In genomic region chr22:36356708-36357694, GRCh38 we compare ENCODE assay signal across 9 cellular contexts. TPM values are rescaled to one million over a fixed set of nuclear protein-coding genes. Genes with fewer than 3 reads are reported as not detected.
A peak's percentile ranks its signal among the peaks of the same experiment; 100 is the strongest.
DNase-seq lines count a peak whose midpoint lies in the region; TF ChIP-seq lines count a peak whose summit lies in the region.
"Had no signal": no experiment of that assay in that cellular context is flagged by ENCODE, and none has a peak within 500 bp of the region (broad histone marks: within the 10 kb centered on the region; RNA-seq: fewer than 3 reads in every experiment).

No MANE protein-coding gene starts in this region.

- H3K36me3 ChIP-seq in mesendoderm (ENCODE audit: control insufficient read depth, insufficient read depth, low read length) = no peaks in the 10 kb centered on the region

- peak overlapping the region; percentile 22 for H3K56ac ChIP-seq in mesendoderm (ENCODE audit: low read length)

- H3K36me3 Mint-ChIP-seq in activated naive CD8-positive, alpha-beta T cell treated with anti-CD3 and anti-CD28 coated beads for 36 hours = peaks cover 51% of the 10 kb centered on the region
- H3K36me3 Mint-ChIP-seq in type B pancreatic cell = peaks cover 13% of the 10 kb centered on the region

- no peak overlapping the region for H4K5ac ChIP-seq in mesendoderm (ENCODE audit: low read length)

- TF ChIP-seq CTCF in type B pancreatic cell (conservative IDR thresholded peaks at IDR 0.05) = no peak

- no peaks in the 10 kb centered on the region for H3K27me3 ChIP-seq in mesendoderm (ENCODE audit: insufficient read depth, low read length, poor library complexity)

- H3K4me1 Mint-ChIP-seq in activated naive CD8-positive, alpha-beta T cell treated with anti-CD3 and anti-CD28 coated beads for 36 hours = peaks cover 89% of the 10 kb centered on the region
- peaks cover 66% of the 10 kb centered on the region for H3K4me1 Mint-ChIP-seq in type B pancreatic cell (ENCODE audit: unreplicated experiment)

- H3K4me3 ChIP-seq in mesendoderm (ENCODE audit: low read length) = no peak overlapping the region

- H3K79me1 ChIP-seq in mesendoderm (ENCODE audit: low read length) = peaks cover 21% of the 10 kb centered on the region

- no peak overlapping the region for H3K18ac ChIP-seq in mesendoderm (ENCODE audit: low read length)

- peak overlapping the region; percentile 75 for H3K4me3 Mint-ChIP-seq in activated naive CD8-positive, alpha-beta T cell treated with anti-CD3 and anti-CD28 coated beads for 36 hours
- peak overlapping the region; percentile 21 for H3K4me3 Mint-ChIP-seq in type B pancreatic cell

- H2AK5ac ChIP-seq in mesendoderm (ENCODE audit: low read length) = no peak overlapping the region

- H3K4me2 ChIP-seq in mesendoderm (ENCODE audit: low read length) = no peak overlapping the region

- H2BK15ac ChIP-seq in mesendoderm (replicated peaks; ENCODE audit: low read depth) = no peak overlapping the region

- H3K23ac ChIP-seq in mesendoderm (ENCODE audit: low read length) = no peak overlapping the region

- peak; percentile 61 for DNase-seq in activated CD8-positive, alpha-beta memory T cell treated with anti-CD3 and anti-CD28 coated beads, Interleukin-2, amount 50 U/mL, for 4 hours
- DNase-seq in activated CD8-positive, alpha-beta memory T cell treated with anti-CD3 and anti-CD28 coated beads, Interleukin-2, amount 50 U/mL, for 48 hours = no peak
- peak; percentile 56 for DNase-seq in activated naive CD8-positive, alpha-beta T cell treated with anti-CD3 and anti-CD28 coated beads for 36 hours
- DNase-seq in mesendoderm (no peak), type B pancreatic cell (ENCODE audit: extremely low spot score, unreplicated experiment) (no peak), caudate nucleus (lab: John Stamatoyannopoulos, UW) (no peak), NCI-H1694 treated with DMSO at 0.1 percent for 48 hours (lab: John Stamatoyannopoulos, UW) (no peak), NCI-H526 (lab: John Stamatoyannopoulos, UW) (no peak)

- H3K79me2 ChIP-seq in mesendoderm (ENCODE audit: control insufficient read depth, insufficient read depth, low read length) = peaks cover 90% of the 10 kb centered on the region

- H3K9me3 Mint-ChIP-seq in activated naive CD8-positive, alpha-beta T cell treated with anti-CD3 and anti-CD28 coated beads for 36 hours = no peaks in the 10 kb centered on the region
- H3K9me3 Mint-ChIP-seq in type B pancreatic cell = no peaks in the 10 kb centered on the region

- no peak overlapping the region for H3K9ac ChIP-seq in mesendoderm (ENCODE audit: low read length)

- no CpG with 5 or more reads among the region's 28 CpGs for WGBS in mesendoderm (ENCODE audit: extremely low coverage, insufficient coverage, low lambda C conversion rate)

- H2BK120ac ChIP-seq in mesendoderm (ENCODE audit: low read depth, low read length) = no peak overlapping the region

- H2BK5ac ChIP-seq in mesendoderm (ENCODE audit: low read length) = no peak overlapping the region

- no peak overlapping the region for H4K8ac ChIP-seq in mesendoderm (ENCODE audit: low read depth, low read length)

- peaks cover 21% of the 10 kb centered on the region for H3K4me1 ChIP-seq in mesendoderm (ENCODE audit: control insufficient read depth, low read depth, low read length)

- H3K27ac ChIP-seq in mesendoderm (ENCODE audit: low read depth, low read length) (no peak overlapping the region), caudate nucleus (ENCODE audit: low read depth, low read length) (no peak overlapping the region)
- H3K27ac ChIP-seq: VCaP had no signal

- no peak overlapping the region for H3K4ac ChIP-seq in mesendoderm (ENCODE audit: low read depth, low read length)

- no peaks in the 10 kb centered on the region for H3K27me3 Mint-ChIP-seq in activated naive CD8-positive, alpha-beta T cell treated with anti-CD3 and anti-CD28 coated beads for 36 hours
- H3K27me3 Mint-ChIP-seq in type B pancreatic cell = no peaks in the 10 kb centered on the region

- peak overlapping the region; percentile 94 for H3K27ac Mint-ChIP-seq in activated naive CD8-positive, alpha-beta T cell treated with anti-CD3 and anti-CD28 coated beads for 36 hours
- H3K27ac Mint-ChIP-seq in type B pancreatic cell = peak overlapping the region; percentile 58

RNA-seq across cellular contexts. Expression of gene MYH9, which starts 30.8 kb away (rescaled TPM):
- total RNA-seq in activated naive CD8-positive, alpha-beta T cell treated with anti-CD3 and anti-CD28 coated beads for 36 hours = 100 to 1,000 TPM; 551 to 554 TPM
- polyA plus RNA-seq in mesendoderm (2013, experiment 1 of 2) = 110 TPM
- polyA plus RNA-seq in mesendoderm (2013, experiment 2 of 2) = 111 TPM
- total RNA-seq in type B pancreatic cell (ENCODE audit: low replicate concordance) = 277 and 364 TPM in 2 replicates

Comparison
In these comparisons a context has a peak if more than half of its experiments do, and no peak if none do; other contexts are left out.
1. DNase-seq: peak in activated CD8-positive, alpha-beta memory T cell treated with anti-CD3 and anti-CD28 coated beads, Interleukin-2, amount 50 U/mL, for 4 hours (single experiment) and activated naive CD8-positive, alpha-beta T cell treated with anti-CD3 and anti-CD28 coated beads for 36 hours (single experiment); none in activated CD8-positive, alpha-beta memory T cell treated with anti-CD3 and anti-CD28 coated beads, Interleukin-2, amount 50 U/mL, for 48 hours (single experiment), mesendoderm (single experiment), type B pancreatic cell (single experiment), caudate nucleus (0 of 61), NCI-H1694 treated with DMSO at 0.1 percent for 48 hours (single experiment) and NCI-H526 (0 of 2).